In genomic region chr4:89301003-89301402, GRCh38 we compare ENCODE assay signal across 22 cellular contexts. TPM values are rescaled to one million over a fixed set of nuclear protein-coding genes. Genes with fewer than 3 reads are reported as not detected.
DNase-seq lines count a peak whose midpoint lies in the region; ATAC-seq and TF ChIP-seq lines count a peak whose summit lies in the region.
"Had no signal": no experiment of that assay in that cellular context is flagged by ENCODE, and none has a peak within 500 bp of the region (broad histone marks: within the 10 kb centered on the region; RNA-seq: fewer than 3 reads in every experiment).

No MANE protein-coding gene starts in this region.

- intact Hi-C loops in heart right ventricle (cut with DNase I): loop anchor here in 5 of 10 donors (5.0 to 10.0 kb wide), 4 partner anchors 44 to 134 kb away; no protein-coding TSS in a partner anchor
- intact Hi-C loops in right cardiac atrium (cut with DNase I): loop anchor here in 1 of 4 donors (10.0 kb wide), 1 partner anchor 56 kb away; no protein-coding TSS in a partner anchor

- no peak for TF ChIP-seq CTCF in heart right ventricle (IDR thresholded peaks at IDR 0.05)
- no peak for TF ChIP-seq CTCF in OCI-LY1 (IDR thresholded peaks at IDR 0.05; ENCODE audit: low read length)

- WGBS in heart right ventricle, 2 donors: 91 to 92% methylated on average over 1 of the region's 1 CpG
- 87% methylated on average over 1 of the region's 1 CpG for WGBS in right cardiac atrium

- H3K9me2 ChIP-seq in OCI-LY1 (ENCODE audit: low read depth, low read length): no peaks in the 10 kb centered on the region

- H3K27ac ChIP-seq in heart right ventricle: peak overlapping the region in 6 of 10 donors; percentile 30 to 93 (median 67)
- H3K27ac ChIP-seq in right cardiac atrium (ENCODE audit: low read length): no peak overlapping the region
- peak overlapping the region; percentile 86 for H3K27ac ChIP-seq in OCI-LY1 (ENCODE audit: low read depth, low read length, poor library complexity, severe bottlenecking)
- H3K27ac ChIP-seq: HL-60, psoas muscle, SJSA1 had no signal

- no peaks in the 10 kb centered on the region for H3F3A ChIP-seq in OCI-LY1 (ENCODE audit: insufficient read depth, low read length)

- H4K20me1 ChIP-seq in OCI-LY1 (ENCODE audit: insufficient read depth, low read length): no peaks in the 10 kb centered on the region

- no peaks in the 10 kb centered on the region for H3K27me3 ChIP-seq in heart right ventricle
- no peaks in the 10 kb centered on the region for H3K27me3 ChIP-seq in right cardiac atrium (ENCODE audit: control insufficient read depth, insufficient read depth)
- H3K27me3 ChIP-seq in OCI-LY1 (ENCODE audit: insufficient read depth, low read length): no peaks in the 10 kb centered on the region

- H3K27me3 Mint-ChIP-seq in central memory CD8-positive, alpha-beta T cell: no peaks in the 10 kb centered on the region
- H3K27me3 Mint-ChIP-seq: stimulated activated memory B cell treated with anti-CD40 and anti-IgM and Interleukin-4, amounts not matched to agents 10 μg/mL and 1 μg/mL and 100 μg/mL, for 72 hours had no signal

- H3K9me3 ChIP-seq in heart right ventricle: no peaks in the 10 kb centered on the region
- no peaks in the 10 kb centered on the region for H3K9me3 ChIP-seq in right cardiac atrium (ENCODE audit: control insufficient read depth, low read length)
- H3K9me3 ChIP-seq in OCI-LY1 (ENCODE audit: low read length): no peaks in the 10 kb centered on the region
- H3K9me3 ChIP-seq: psoas muscle, SJSA1 had no signal

- no peak overlapping the region for H3K4me3 ChIP-seq in heart right ventricle
- H3K4me3 ChIP-seq in right cardiac atrium (ENCODE audit: low read length): no peak overlapping the region
- H3K4me3 ChIP-seq in OCI-LY1 (ENCODE audit: low read depth, low read length, poor library complexity, severe bottlenecking): no peak overlapping the region
- H3K4me3 ChIP-seq: psoas muscle, SJSA1 had no signal

- ATAC-seq in heart right ventricle (no peak), right cardiac atrium (no peak), GM21515 (IDR thresholded peaks at IDR 0.05; ENCODE audit: unreplicated experiment) (no peak)
- no peak for ATAC-seq in central memory CD8-positive, alpha-beta T cell (replicated peaks; ENCODE audit: extremely low read depth, poor library complexity, severe bottlenecking)
- ATAC-seq in stimulated activated effector memory CD8-positive, alpha-beta T cell treated with anti-CD3 and anti-CD28 coated beads, Interleukin-12 subunit alpha, Interleukin-12 subunit beta, amount 100 ng/mL, for 72 hours: peak; percentile 4
- ATAC-seq: psoas muscle; stimulated activated memory B cell treated with anti-CD40 and anti-IgM and Interleukin-4, amounts not matched to agents 10 μg/mL and 1 μg/mL and 100 μg/mL, for 72 hours had no signal

- H3K36me3 ChIP-seq in heart right ventricle (no peaks in the 10 kb centered on the region), OCI-LY1 (ENCODE audit: insufficient read depth, low read length) (no peaks in the 10 kb centered on the region)
- H3K36me3 ChIP-seq: SJSA1 had no signal

- H3K9me3 Mint-ChIP-seq in central memory CD8-positive, alpha-beta T cell: no peaks in the 10 kb centered on the region
- no peaks in the 10 kb centered on the region for H3K9me3 Mint-ChIP-seq in stimulated activated effector memory CD8-positive, alpha-beta T cell treated with anti-CD3 and anti-CD28 coated beads, Interleukin-12 subunit alpha, Interleukin-12 subunit beta, amount 100 ng/mL, for 72 hours
- H3K9me3 Mint-ChIP-seq: nephron progenitor cell; stimulated activated memory B cell treated with anti-CD40 and anti-IgM and Interleukin-4, amounts not matched to agents 10 μg/mL and 1 μg/mL and 100 μg/mL, for 72 hours; type B pancreatic cell had no signal

- no peak overlapping the region; the same call in 1 of the 2 replicates for H3K9ac ChIP-seq in OCI-LY1 (ENCODE audit: low read length)

- peak overlapping the region; percentile 89 for H3K4me3 Mint-ChIP-seq in central memory CD8-positive, alpha-beta T cell
- H3K4me3 Mint-ChIP-seq in stimulated activated effector memory CD8-positive, alpha-beta T cell treated with anti-CD3 and anti-CD28 coated beads, Interleukin-12 subunit alpha, Interleukin-12 subunit beta, amount 100 ng/mL, for 72 hours: peak overlapping the region; percentile 82
- H3K4me3 Mint-ChIP-seq: B cell; nephron progenitor cell; stimulated activated memory B cell treated with anti-CD40 and anti-IgM and Interleukin-4, amounts not matched to agents 10 μg/mL and 1 μg/mL and 100 μg/mL, for 72 hours; type B pancreatic cell had no signal

- H2AFZ ChIP-seq in OCI-LY1 (ENCODE audit: low read length): no peak overlapping the region

- peaks cover 75% of the 10 kb centered on the region for H3K4me1 Mint-ChIP-seq in central memory CD8-positive, alpha-beta T cell
- peaks cover 67% of the 10 kb centered on the region for H3K4me1 Mint-ChIP-seq in stimulated activated effector memory CD8-positive, alpha-beta T cell treated with anti-CD3 and anti-CD28 coated beads, Interleukin-12 subunit alpha, Interleukin-12 subunit beta, amount 100 ng/mL, for 72 hours

- peaks cover 0 to 100% (median 47%) of the 10 kb centered on the region in 9 donors for H3K4me1 ChIP-seq in heart right ventricle
- no peaks in the 10 kb centered on the region for H3K4me1 ChIP-seq in right cardiac atrium (ENCODE audit: control insufficient read depth, insufficient read depth, low read length)
- H3K4me1 ChIP-seq in OCI-LY1 (ENCODE audit: insufficient read depth, low read length, severe bottlenecking): peaks cover 98% of the 10 kb centered on the region
- H3K4me1 ChIP-seq: psoas muscle, SJSA1 had no signal

- H3K27ac Mint-ChIP-seq in central memory CD8-positive, alpha-beta T cell (ENCODE audit: low read depth): peak overlapping the region; percentile 100
- H3K27ac Mint-ChIP-seq in stimulated activated effector memory CD8-positive, alpha-beta T cell treated with anti-CD3 and anti-CD28 coated beads, Interleukin-12 subunit alpha, Interleukin-12 subunit beta, amount 100 ng/mL, for 72 hours: no peak overlapping the region
- H3K27ac Mint-ChIP-seq: B cell; nephron progenitor cell; stimulated activated memory B cell treated with anti-CD40 and anti-IgM and Interleukin-4, amounts not matched to agents 10 μg/mL and 1 μg/mL and 100 μg/mL, for 72 hours; type B pancreatic cell had no signal

- no peak for DNase-seq in heart right ventricle
- DNase-seq in right cardiac atrium: no peak
- DNase-seq in central memory CD8-positive, alpha-beta T cell (ENCODE audit: low spot score in 2 of 2): no peak
- DNase-seq in stimulated activated effector memory CD8-positive, alpha-beta T cell treated with anti-CD3 and anti-CD28 coated beads, Interleukin-12 subunit alpha, Interleukin-12 subunit beta, amount 100 ng/mL, for 72 hours (ENCODE audit: low spot score in 2 of 2): no peak
- DNase-seq in superior temporal gyrus (ENCODE audit: extremely low spot score): no peak
- no peak for DNase-seq in H4 (ENCODE audit: low spot score)
- DNase-seq: activated gamma-delta T cell treated with Interleukin-2 at 50 U/mL for 16 hours, erythroblast, GOT3, mammary epithelial cell, NCI-H1048, NCI-H2107, NCI-H524 treated with DMSO at 0.1 percent for 48 hours, nephron progenitor cell, psoas muscle had no signal

- peak overlapping the region; percentile 50; the same call in 1 of the 2 replicates for H3K4me2 ChIP-seq in OCI-LY1 (ENCODE audit: low read length)

- peaks cover 27% of the 10 kb centered on the region for H3K79me2 ChIP-seq in OCI-LY1 (ENCODE audit: insufficient read depth, low read length)

- peaks cover 18% of the 10 kb centered on the region for H3K36me3 Mint-ChIP-seq in central memory CD8-positive, alpha-beta T cell (ENCODE audit: insufficient read depth)
- H3K36me3 Mint-ChIP-seq in stimulated activated effector memory CD8-positive, alpha-beta T cell treated with anti-CD3 and anti-CD28 coated beads, Interleukin-12 subunit alpha, Interleukin-12 subunit beta, amount 100 ng/mL, for 72 hours: peaks cover 42% of the 10 kb centered on the region
- H3K36me3 Mint-ChIP-seq: stimulated activated memory B cell treated with anti-CD40 and anti-IgM and Interleukin-4, amounts not matched to agents 10 μg/mL and 1 μg/mL and 100 μg/mL, for 72 hours; type B pancreatic cell had no signal

RNA-seq across cellular contexts. Expression of gene GPRIN3, which starts 6.6 kb away (rescaled TPM):
- 10 to 100 TPM in 4 of 10 donors, 1 to 10 TPM in 6; 4.3 to 12.2 (median 9.8) TPM for total RNA-seq in heart right ventricle
- 1 to 10 TPM; 1.7 to 3.0 TPM for polyA plus RNA-seq in heart right ventricle
- total RNA-seq in right cardiac atrium: 10 to 100 TPM in 1 of 4 donors, 1 to 10 TPM in 3; 4.8 to 10.3 (median 9.0) TPM
- polyA plus RNA-seq in right cardiac atrium: 2.1 TPM
- 0.53 and 0.62 TPM in 2 replicates for total RNA-seq in H4 (2014; rRNA removed; shearing (Covaris generic))
- total RNA-seq: SJSA1 had no signal
- polyA plus RNA-seq: mammary epithelial cell had no signal
